In genomic region chrX:44770111-44770510, GRCh38 we compare ENCODE assay signal across 23 cellular contexts.
"Had no signal": no experiment of that assay in that cellular context is flagged by ENCODE, and none has a peak within 500 bp of the region (broad histone marks: within the 10 kb centered on the region; RNA-seq: fewer than 3 reads in every experiment).

No MANE protein-coding gene starts in this region.

- DNase-seq: activated CD4-positive, alpha-beta memory T cell treated with anti-CD3 and anti-CD28 coated beads, Interleukin-2, amount 10 ng/mL, durations not matched to agents 7 days and 5 days; activated CD4-positive, alpha-beta T cell treated with anti-CD3 and anti-CD28 coated beads, Interleukin-2, amount 10 ng/mL, durations not matched to agents 24 days and 14 days; activated effector memory CD4-positive, alpha-beta T cell treated with Interleukin-2 at 50 U/mL for 16 hours; activated naive CD4-positive, alpha-beta T cell treated with anti-CD3 and anti-CD28 coated beads for 36 hours; activated naive CD8-positive, alpha-beta T cell treated with anti-CD3 and anti-CD28 coated beads, Interleukin-2, amount 10 ng/mL, durations not matched to agents 7 days and 5 days; activated T-cell treated with anti-CD3 and anti-CD28 coated beads, Interleukin-2, amount 50 U/mL, for 72 hours; amniotic stem cell; effector memory CD4-positive, alpha-beta T cell; esophagus squamous epithelium; foreskin fibroblast; immature natural killer cell; kidney glomerular epithelial cell; left lung; midbrain; ovary; psoas muscle; right lobe of liver; stimulated activated CD4-positive, alpha-beta T cell treated with anti-CD3 and anti-CD28 coated beads, Interleukin-15, amount 100 ng/mL, for 24 hours; stimulated activated naive B cell treated with anti-CD40 and anti-IgM and Interleukin-4, amounts not matched to agents 10 μg/mL and 1 μg/mL and 100 μg/mL, for 72 hours; testis; trophoblast cell; uterus had no signal

- ATAC-seq: activated T-cell treated with anti-CD3 and anti-CD28 coated beads, Interleukin-2, amount 50 U/mL, for 72 hours; left lung; natural killer cell treated with Interleukin-12 subunit alpha and Interleukin-12 subunit beta and Interleukin-15 and Interleukin-18, amount 100 ng/mL, for 72 hours; psoas muscle; stimulated activated naive B cell treated with anti-CD40 and anti-IgM and Interleukin-4, amounts not matched to agents 10 μg/mL and 1 μg/mL and 100 μg/mL, for 72 hours had no signal
